In genomic region chr15:99707481-99708270, GRCh38 we compare ENCODE assay signal across 1 cellular context.
TF ChIP-seq lines count a peak whose summit lies in the region.

No MANE protein-coding gene starts in this region.

TF ChIP-seq in IMR-90, 13 proteins besides CTCF, POLR2A, EP300 and RAD21 (continued from another document):
- TF ChIP-seq USF2 (IDR thresholded peaks at IDR 0.05; ENCODE audit: low read depth, low read length) (no peak), BHLHE40 (IDR thresholded peaks at IDR 0.05; ENCODE audit: low read depth, low read length) (no peak), CHD1 (IDR thresholded peaks at IDR 0.05; ENCODE audit: low read depth, low read length) (no peak), RCOR1 (IDR thresholded peaks at IDR 0.05; ENCODE audit: insufficient replicate concordance, low read length) (no peak), RFX5 (IDR thresholded peaks at IDR 0.05; ENCODE audit: low read depth, low read length) (no peak), ELK1 (IDR thresholded peaks at IDR 0.05; ENCODE audit: borderline replicate concordance, low read depth, low read length) (no peak)
TF ChIP-seq in IMR-90: peak in this region for 0.
